Comparison of ENCODE assay signal across 1 cellular context in genomic region chr12:57755454-57756372, GRCh38.
TF ChIP-seq lines count a peak whose summit lies in the region.

No MANE protein-coding gene starts in this region.

TF ChIP-seq in K562, 482 proteins besides CTCF, POLR2A, EP300 and RAD21 (continued from another document):
- TF ChIP-seq HMBOX1 (IDR thresholded peaks at IDR 0.05): no peak
- TF ChIP-seq TEAD2 (tag; IDR thresholded peaks at IDR 0.05): no peak
- TF ChIP-seq NONO (IDR thresholded peaks at IDR 0.05; ENCODE audit: low read depth in 2 of 2, low read length in 1 of 2): 0 out of 4 replicates have a peak, but pooled peaks of 1 of the 2 experiments have one; percentile 34
- peak; percentile 38; the same call in 1 of the 2 replicates for TF ChIP-seq CTBP1 (IDR thresholded peaks at IDR 0.05; ENCODE audit: borderline replicate concordance)
- no peak for TF ChIP-seq NCOA4 (IDR thresholded peaks at IDR 0.05; ENCODE audit: partially characterized antibody)
